ENCODE assay signal across 9 cellular contexts in the genomic region with DNA sequence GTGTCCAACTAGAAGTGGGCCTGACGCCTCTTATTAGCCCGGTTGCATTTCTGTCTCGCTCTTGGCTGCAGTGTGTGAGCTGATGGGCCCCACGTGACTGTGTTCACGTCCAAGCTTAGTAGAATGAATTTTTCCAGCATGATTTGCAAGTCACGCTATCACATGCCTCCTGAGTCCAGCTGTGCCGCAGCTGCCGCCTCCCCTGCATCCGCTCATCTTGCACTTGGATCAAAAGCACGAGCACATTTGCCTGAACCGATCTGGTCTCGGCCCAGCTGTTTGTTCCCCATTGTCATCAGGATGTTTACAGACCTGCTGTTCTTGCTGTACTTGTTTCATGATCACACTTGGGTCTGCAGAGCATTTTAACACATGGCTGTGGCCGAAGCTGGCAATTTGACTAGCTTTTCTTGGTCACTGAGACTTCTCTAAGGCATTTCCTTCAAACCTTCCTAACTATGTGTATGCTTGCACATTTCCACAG.
DNase-seq lines count a peak whose midpoint lies in the region; ATAC-seq and TF ChIP-seq lines count a peak whose summit lies in the region.
"Had no signal": no experiment of that assay in that cellular context is flagged by ENCODE, and none has a peak within 500 bp of the region (broad histone marks: within the 10 kb centered on the region; RNA-seq: fewer than 3 reads in every experiment).

No MANE protein-coding gene starts in this region.

- H3K27me3 ChIP-seq in lung (ENCODE audit: control insufficient read depth, insufficient read depth): no peaks in the 10 kb centered on the region

- no peak for TF ChIP-seq CTCF in lung (IDR thresholded peaks at IDR 0.05; ENCODE audit: control extremely low read depth, extremely low read depth)

- peaks cover 12 to 31% of the 10 kb centered on the region in 2 donors for H3K4me1 ChIP-seq in lung (ENCODE audit: control insufficient read depth in 2 of 2, insufficient read depth in 2 of 2, low read length in 2 of 2)

- H3K9me3 ChIP-seq in lung (ENCODE audit: control insufficient read depth in 2 of 2, insufficient read depth in 1 of 2, low read length in 1 of 2): peaks cover 0 to 2% of the 10 kb centered on the region in 2 donors

- H3K27ac ChIP-seq in cingulate gyrus (ENCODE audit: low read depth, low read length): peak overlapping the region; percentile 50
- peak overlapping the region; percentile 74 to 87 for H3K27ac ChIP-seq in lung (ENCODE audit: low read depth in 1 of 2, low read length in 1 of 2)
- H3K27ac ChIP-seq in temporal lobe (ENCODE audit: low read depth, low read length): peak overlapping the region; percentile 78

- peak; percentile 2 for DNase-seq in HT1080 (ENCODE audit: low read depth)
- DNase-seq in lung (ENCODE audit: low spot score): peak; percentile 51
- no peak for DNase-seq in NCI-H446 (lab: John Stamatoyannopoulos, UW)
- no peak for DNase-seq in iPS-NIHi11 (ENCODE audit: low spot score)
- DNase-seq in stimulated activated CD4-positive, alpha-beta T cell treated with anti-CD3 and anti-CD28 coated beads, Interleukin-4, amount 100 ng/mL, for 24 hours: no peak
- DNase-seq: activated CD8-positive, alpha-beta memory T cell treated with anti-CD3 and anti-CD28 coated beads, Interleukin-2, amount 10 ng/mL, durations not matched to agents 7 days and 5 days had no signal

- ATAC-seq in lung (ENCODE audit: insufficient read depth, low FRiP score) (peak; percentile 60), GM19397 (IDR thresholded peaks at IDR 0.05; ENCODE audit: unreplicated experiment) (no peak)
- ATAC-seq: activated CD8-positive, alpha-beta memory T cell treated with anti-CD3 and anti-CD28 coated beads, Interleukin-2, amount 10 ng/mL, durations not matched to agents 7 days and 5 days had no signal

- 35 to 64% methylated on average over 13 of the region's 13 CpGs for WGBS in lung, 2 donors

- H3K36me3 ChIP-seq in lung (ENCODE audit: control insufficient read depth in 2 of 2, insufficient read depth in 2 of 2, low read length in 2 of 2): no peaks in the 10 kb centered on the region

- no peak overlapping the region for H3K4me3 ChIP-seq in lung

Comparison
In these comparisons a context has a peak if more than half of its experiments do, and no peak if none do; other contexts are left out.
1. DNase-seq: peak in HT1080 (single experiment) and lung (single experiment); none in NCI-H446 (0 of 2), iPS-NIHi11 (single experiment) and stimulated activated CD4-positive, alpha-beta T cell treated with anti-CD3 and anti-CD28 coated beads, Interleukin-4, amount 100 ng/mL, for 24 hours (single experiment).
2. Peak in every context shown above with its lines, with median percentiles within 50 percentile points of each other: H3K27ac ChIP-seq.